12 cellular contexts compared by ENCODE assay signal in genomic region chr5:429453-430188, GRCh38. TPM values are rescaled to one million over a fixed set of nuclear protein-coding genes. Genes with fewer than 3 reads are reported as not detected.
A peak's percentile ranks its signal among the peaks of the same experiment; 100 is the strongest.
DNase-seq lines count a peak whose midpoint lies in the region; ATAC-seq and TF ChIP-seq lines count a peak whose summit lies in the region.
"Had no signal": no experiment of that assay in that cellular context is flagged by ENCODE, and none has a peak within 500 bp of the region (broad histone marks: within the 10 kb centered on the region; RNA-seq: fewer than 3 reads in every experiment).

No MANE protein-coding gene starts in this region.

- H3K36me3 ChIP-seq in SK-N-SH (replicated peaks in 1 of 2; ENCODE audit: control insufficient read depth in 1 of 2, insufficient read depth in 2 of 2, low read length in 1 of 2) (no peaks in the 10 kb centered on the region), colonic mucosa (no peaks in the 10 kb centered on the region)
- H3K36me3 ChIP-seq: heart right ventricle had no signal

- no peak overlapping the region for H2AFZ ChIP-seq in SK-N-SH (ENCODE audit: low read depth)

- no peak for TF ChIP-seq RAD21 in SK-N-SH (IDR thresholded peaks at IDR 0.05; ENCODE audit: low read length)

- no peak overlapping the region for H3K4me2 ChIP-seq in SK-N-SH

- H3K27me3 Mint-ChIP-seq in glutamatergic neuron (ENCODE audit: unreplicated experiment) = peaks cover 6% of the 10 kb centered on the region

- no peak overlapping the region for H3K4me3 ChIP-seq in SK-N-SH (ENCODE audit: low read depth in 2 of 2, low read length in 1 of 2)
- H3K4me3 ChIP-seq in colonic mucosa = no peak overlapping the region
- H3K4me3 ChIP-seq: heart right ventricle had no signal

- DNase-seq in SK-N-SH (no peak), RPMI7951 (ENCODE audit: low read depth) (peak; percentile 54), glutamatergic neuron (peak; percentile 27), smooth muscle cell of the brain vasculature (ENCODE audit: low read depth, low spot score) (peak; percentile 33), cerebellar nuclear complex (lab: John Stamatoyannopoulos, UW) (no peak), colonic mucosa (no peak), KG1 (lab: John Stamatoyannopoulos, UW) (no peak)
- DNase-seq: ACHN, heart right ventricle, NCI-H1048 had no signal

- peak; percentile 25; the same call in 2 of the 3 replicates for ATAC-seq in SK-N-SH treated with all-trans-retinoic acid at 6 μM for 48 hours

- H3K9ac ChIP-seq in SK-N-SH = no peak overlapping the region
- H3K9ac ChIP-seq in colonic mucosa (ENCODE audit: low read depth in 2 of 2, low read length in 2 of 2) = peak overlapping the region in 1 of 2 donors; percentile 34

- WGBS in SK-N-SH (ENCODE audit: low lambda C conversion rate) = 67% methylated on average over 21 of the region's 35 CpGs

- H3K27me3 ChIP-seq in SK-N-SH (ENCODE audit: insufficient read depth) = no peaks in the 10 kb centered on the region
- no peaks in the 10 kb centered on the region for H3K27me3 ChIP-seq in colonic mucosa

- H3K4me1 Mint-ChIP-seq in glutamatergic neuron (ENCODE audit: low read depth, unreplicated experiment) = peaks cover 3% of the 10 kb centered on the region
- H3K4me1 Mint-ChIP-seq: neural crest cell had no signal

- no peak overlapping the region for H3K4me3 Mint-ChIP-seq in glutamatergic neuron (ENCODE audit: unreplicated experiment)
- H3K4me3 Mint-ChIP-seq: neural crest cell had no signal

- no peak for TF ChIP-seq EP300 in SK-N-SH (IDR thresholded peaks at IDR 0.05; ENCODE audit: borderline replicate concordance in 1 of 2, low read depth in 1 of 2, low read length in 1 of 2)

- peaks cover 4% of the 10 kb centered on the region for H3K36me3 Mint-ChIP-seq in glutamatergic neuron (ENCODE audit: unreplicated experiment)

- no peak overlapping the region for H3K27ac Mint-ChIP-seq in glutamatergic neuron (ENCODE audit: unreplicated experiment)

- POLR2A ChIA-PET in SK-N-SH (lab: Yijun Ruan, JAX) = no interaction called here

- no peak overlapping the region for H3K27ac ChIP-seq in SK-N-SH (ENCODE audit: low read depth in 2 of 2, low read length in 1 of 2)
- no peak overlapping the region for H3K27ac ChIP-seq in colonic mucosa
- H3K27ac ChIP-seq: heart right ventricle had no signal

- H3K9me2 ChIP-seq in SK-N-SH = no peaks in the 10 kb centered on the region

- H3K4me1 ChIP-seq in SK-N-SH (ENCODE audit: control insufficient read depth in 1 of 2, insufficient read depth in 2 of 2, low read depth in 1 of 2, low read length in 1 of 2) (peaks cover 0 to 3% of the 10 kb centered on the region in 2 experiments; a peak in 1 of 4 replicates), colonic mucosa (no peaks in the 10 kb centered on the region)
- H3K4me1 ChIP-seq: heart right ventricle had no signal

- CTCF ChIA-PET in SK-N-SH (lab: Yijun Ruan, JAX) = interaction anchor here (0.9 to 2.7 kb wide), 5 partner anchors 11 to 241 kb away, joined by 3 to 18 read pairs (median 6); partner anchors contain the start of gene PDCD6

- H3K79me2 ChIP-seq in SK-N-SH (ENCODE audit: insufficient read depth) = no peaks in the 10 kb centered on the region

- H3K9me3 ChIP-seq in SK-N-SH (no peaks in the 10 kb centered on the region), colonic mucosa (no peaks in the 10 kb centered on the region)
- H3K9me3 ChIP-seq: heart right ventricle had no signal

- H4K20me1 ChIP-seq in SK-N-SH (ENCODE audit: insufficient read depth) = no peaks in the 10 kb centered on the region

- H3K9me3 Mint-ChIP-seq in glutamatergic neuron (ENCODE audit: unreplicated experiment) = peaks cover 4% of the 10 kb centered on the region

- TF ChIP-seq CTCF in SK-N-SH (IDR thresholded peaks at IDR 0.05) (no peak), glutamatergic neuron (IDR thresholded peaks at IDR 0.05; ENCODE audit: partially characterized antibody, unreplicated experiment) (no peak), colonic mucosa (IDR thresholded peaks at IDR 0.05) (no peak)

- intact Hi-C loops in colonic mucosa (cut with DNase I) = loop anchor here (5.0 kb wide), 1 partner anchor 107 kb away; the partner anchor contains the start of gene AHRR

- no peaks in the 10 kb centered on the region for H3F3A ChIP-seq in SK-N-SH (replicated peaks; ENCODE audit: insufficient read depth)

TF ChIP-seq in SK-N-SH treated with all-trans-retinoic acid at 6 μM for 48 hours, 23 proteins besides CTCF, POLR2A, EP300 and RAD21 (continues in another document):
- no peak for TF ChIP-seq ESRRG (CRISPR knock-in tag; IDR thresholded peaks at IDR 0.05)
- no peak for TF ChIP-seq BACH2 (CRISPR knock-in tag; IDR thresholded peaks at IDR 0.05; ENCODE audit: borderline replicate concordance)
- no peak for TF ChIP-seq ZC3H10 (CRISPR knock-in tag; IDR thresholded peaks at IDR 0.05)
- no peak for TF ChIP-seq ZNF565 (CRISPR knock-in tag; conservative IDR thresholded peaks at IDR 0.05; ENCODE audit: low read depth)
- TF ChIP-seq SNAI2 (CRISPR knock-in tag; IDR thresholded peaks at IDR 0.05) = no peak
- no peak for TF ChIP-seq ZFP3 (CRISPR knock-in tag; IDR thresholded peaks at IDR 0.05)
- TF ChIP-seq TSHZ2 (CRISPR knock-in tag; IDR thresholded peaks at IDR 0.05) = no peak

TF ChIP-seq in SK-N-SH, 30 proteins besides CTCF, POLR2A, EP300 and RAD21 (continues in another document):
- TF ChIP-seq MAX (IDR thresholded peaks at IDR 0.05; ENCODE audit: low read depth) (no peak), REST (IDR thresholded peaks at IDR 0.05; ENCODE audit: low read depth, low read length) (no peak), FOXM1 (IDR thresholded peaks at IDR 0.05; ENCODE audit: low read depth) (no peak), MXI1 (IDR thresholded peaks at IDR 0.05; ENCODE audit: low read depth, low read length) (no peak), NFIC (IDR thresholded peaks at IDR 0.05; ENCODE audit: borderline replicate concordance) (no peak), FOXJ3 (CRISPR knock-in tag; IDR thresholded peaks at IDR 0.05) (no peak), RFX5 (IDR thresholded peaks at IDR 0.05; ENCODE audit: low read length) (no peak), TEAD4 (IDR thresholded peaks at IDR 0.05; ENCODE audit: borderline replicate concordance, insufficient read depth) (no peak), IRF3 (IDR thresholded peaks at IDR 0.05; ENCODE audit: low read depth, low read length) (no peak), GABPA (IDR thresholded peaks at IDR 0.05; ENCODE audit: low read depth) (no peak), MEF2A (IDR thresholded peaks at IDR 0.05; ENCODE audit: borderline replicate concordance, low read depth) (no peak), PBX3 (IDR thresholded peaks at IDR 0.05) (no peak)

RNA-seq across cellular contexts. Expression of gene EXOC3, which starts 13.4 kb away (rescaled TPM):
- 23.0 and 25.7 TPM in 2 replicates for polyA plus RNA-seq in SK-N-SH (2012; rRNA removed)
- 12.9 and 16.6 TPM in 2 replicates for polyA plus RNA-seq in SK-N-SH (2012; cell fraction: cytosol; rRNA removed)
- polyA plus RNA-seq in SK-N-SH (2012; cell fraction: nucleus; rRNA removed) = 58.8 and 60.0 TPM in 2 replicates
- total RNA-seq in RPMI7951 (2014; rRNA removed; shearing (Covaris generic)) = 22.7 and 25.2 TPM in 2 replicates
- 55.4 TPM for total RNA-seq in glutamatergic neuron (ENCODE audit: unreplicated experiment)
- 10 to 100 TPM; 52.0 to 58.7 TPM for total RNA-seq in colonic mucosa

Comparison
In these comparisons a context has a peak if more than half of its experiments do, and no peak if none do; other contexts are left out.
1. DNase-seq: peak in RPMI7951 (single experiment), glutamatergic neuron (single experiment) and smooth muscle cell of the brain vasculature (single experiment); none in SK-N-SH (single experiment), cerebellar nuclear complex (0 of 2), colonic mucosa (single experiment) and KG1 (single experiment).